In genomic region chr6:41071923-41072835, GRCh38 we compare ENCODE assay signal across 8 cellular contexts. TPM values are rescaled to one million over a fixed set of nuclear protein-coding genes. Genes with fewer than 3 reads are reported as not detected.
DNase-seq lines count a peak whose midpoint lies in the region; ATAC-seq, FAIRE-seq and TF ChIP-seq lines count a peak whose summit lies in the region.

A gene with protein sequence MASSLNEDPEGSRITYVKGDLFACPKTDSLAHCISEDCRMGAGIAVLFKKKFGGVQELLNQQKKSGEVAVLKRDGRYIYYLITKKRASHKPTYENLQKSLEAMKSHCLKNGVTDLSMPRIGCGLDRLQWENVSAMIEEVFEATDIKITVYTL (minus strand): TSS chr6:41072356. CDS start chr6:41071634, 722 bp downstream.

- peaks cover 44% of the 10 kb centered on the region for H3K4me1 Mint-ChIP-seq in T-helper 17 cell

- peak within 1 kb of the TSS; percentile 100 for H3K27ac ChIP-seq in psoas muscle

- peak; percentile 67 for ATAC-seq in HG02885 (IDR thresholded peaks at IDR 0.05; ENCODE audit: poor library complexity, unreplicated experiment)
- peak; percentile 78 for ATAC-seq in T-helper 17 cell
- ATAC-seq in left ventricle myocardium superior = peak; percentile 82
- ATAC-seq in psoas muscle = peak; percentile 72 to 78 (median 76)

- TF ChIP-seq POLR2A in GM15510 (IDR thresholded peaks at IDR 0.05; ENCODE audit: borderline replicate concordance, extremely low read depth, insufficient read length) = peak; percentile 49

- no peak for FAIRE-seq in urothelium cell line (lab: Jason Lieb, UNC)

- H3K36me3 ChIP-seq in psoas muscle (ENCODE audit: insufficient read depth in 1 of 2, low read depth in 1 of 2) = peaks cover 0 to 38% of the 10 kb centered on the region in 2 donors

- WGBS in psoas muscle, 3 donors = 0% methylated on average over 63 of the region's 63 CpGs

- H3K9me3 ChIP-seq in T-helper 17 cell (ENCODE audit: control insufficient read depth, low read length, poor library complexity, severe bottlenecking) (no peaks in the 10 kb centered on the region), psoas muscle (no peaks in the 10 kb centered on the region)

- H3K36me3 Mint-ChIP-seq in T-helper 17 cell (ENCODE audit: low read depth) = peaks cover 7% of the 10 kb centered on the region

- no peaks in the 10 kb centered on the region for H3K27me3 ChIP-seq in psoas muscle (ENCODE audit: insufficient read depth in 3 of 3, low read length in 2 of 3)

- no peaks in the 10 kb centered on the region for H3K27me3 Mint-ChIP-seq in T-helper 17 cell

- intact Hi-C loops in left ventricle myocardium superior (cut with micrococcal nuclease) = no loop called here
- intact Hi-C loops in psoas muscle (cut with DNase I) = loop anchor here in 1 of 2 donors (2.0 kb wide), 1 partner anchor 43 kb away; no protein-coding TSS in a partner anchor

- peak within 1 kb of the TSS; percentile 98 for H3K27ac Mint-ChIP-seq in T-helper 17 cell

- peak within 1 kb of the TSS; percentile 90 for H3K4me3 ChIP-seq in psoas muscle

- peak within 1 kb of the TSS; percentile 96 for H3K4me3 Mint-ChIP-seq in T-helper 17 cell

- no peak for TF ChIP-seq CTCF in psoas muscle (IDR thresholded peaks at IDR 0.05)

- H3K4me1 ChIP-seq in psoas muscle = peaks cover 29% of the 10 kb centered on the region

- DNase-seq in NCI-H1694 treated with DMSO at 0.1 percent for 48 hours (lab: John Stamatoyannopoulos, UW) (peak; percentile 99), T-helper 17 cell (peak; percentile 98 to 99 (median 99)), amygdala (lab: John Stamatoyannopoulos, UW) (peak; percentile 38 to 100 (median 100)), left ventricle myocardium superior (peak; percentile 100), psoas muscle (peak; percentile 100), urothelium cell line (ENCODE audit: low spot score) (peak; percentile 97)

RNA-seq across cellular contexts. Expression of the gene that starts here (rescaled TPM):
- total RNA-seq in T-helper 17 cell (10 to 100 TPM; 28.5 to 29.2 TPM), left ventricle myocardium superior (22.2 TPM), psoas muscle (10 to 100 TPM; 13.5 to 23.4 (median 16.6) TPM)
- polyA plus RNA-seq in psoas muscle = 10 to 100 TPM; 24.6 to 74.6 (median 52.3) TPM

Comparison
In these comparisons a context has a peak if more than half of its experiments do, and no peak if none do; other contexts are left out.
1. Peak in every context shown above with its lines: DNase-seq, ATAC-seq, H3K4me3 ChIP-seq and H3K27ac ChIP-seq.